21 cellular contexts compared by ENCODE assay signal in the genomic region with DNA sequence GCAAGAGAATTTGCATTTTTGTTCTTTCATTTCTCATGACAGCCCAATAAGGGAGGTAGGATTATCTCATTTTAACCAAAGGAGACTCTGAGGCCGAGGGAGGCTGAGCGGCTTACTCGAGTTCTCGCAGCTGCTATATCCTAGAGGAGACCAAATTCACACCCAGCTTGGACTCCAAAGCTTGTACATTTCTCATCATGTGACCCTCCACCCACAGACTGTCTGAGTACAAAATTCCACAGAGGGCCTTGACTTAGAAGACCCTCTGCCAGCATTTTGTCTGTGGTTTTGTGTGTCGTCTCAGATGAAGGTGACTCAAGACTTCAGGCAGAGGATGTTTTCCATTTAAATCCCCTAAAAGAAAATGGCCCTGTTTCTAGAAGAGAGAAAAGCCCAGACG.
"Had no signal": no experiment of that assay in that cellular context is flagged by ENCODE, and none has a peak within 500 bp of the region (broad histone marks: within the 10 kb centered on the region; RNA-seq: fewer than 3 reads in every experiment).

No MANE protein-coding gene starts in this region.

- H3K9me3 ChIP-seq: adrenal gland, suprapubic skin, transverse colon, uterus had no signal

- H3K4me3 ChIP-seq: adrenal gland, hepatocyte, suprapubic skin, transverse colon, uterus had no signal

- H2AFZ ChIP-seq: hepatocyte had no signal

- H3K36me3 ChIP-seq: adrenal gland, suprapubic skin, transverse colon, uterus had no signal

- H3K27ac ChIP-seq: adrenal gland, hepatocyte, suprapubic skin, transverse colon, uterus, VCaP had no signal

- H3K4me1 ChIP-seq: adrenal gland, uterus had no signal

- H3K27me3 ChIP-seq: adrenal gland, suprapubic skin, transverse colon, uterus had no signal

- H3K79me2 ChIP-seq: hepatocyte had no signal

- DNase-seq: activated CD4-positive, CD25-positive, alpha-beta regulatory T cell treated with anti-CD3 and anti-CD28 coated beads, Interleukin-2, amount 50 U/mL, for 72 hours; activated CD8-positive, alpha-beta memory T cell treated with anti-CD3 and anti-CD28 coated beads for 24 hours; activated CD8-positive, alpha-beta memory T cell treated with anti-CD3 and anti-CD28 coated beads, Interleukin-2, amount 50 U/mL, for 48 hours; activated gamma-delta T cell; activated T-cell treated with anti-CD3 and anti-CD28 coated beads, Interleukin-2, amount 50 U/mL, for 72 hours; adrenal gland; cerebellar nuclear complex; effector CD8-positive, alpha-beta T cell; left colon; midbrain; occipital lobe; small intestine; stimulated activated CD4-positive, alpha-beta T cell treated with anti-CD3 and anti-CD28 coated beads, Interleukin-4, amount 100 ng/mL, for 1 hour; stimulated activated naive CD8-positive, alpha-beta T cell treated with anti-CD3 and anti-CD28 coated beads, Interleukin-15, amount 100 ng/mL, for 72 hours; transverse colon; uterus had no signal

- H3K4me2 ChIP-seq: hepatocyte had no signal

- ATAC-seq: activated naive CD4-positive, alpha-beta T cell treated with anti-CD3 and anti-CD28 coated beads, Interleukin-2, amount 50 U/mL, for 72 hours; activated T-cell treated with anti-CD3 and anti-CD28 coated beads, Interleukin-2, amount 50 U/mL, for 72 hours; esophagus mucosa; left colon; stimulated activated naive CD8-positive, alpha-beta T cell treated with anti-CD3 and anti-CD28 coated beads, Interleukin-15, amount 100 ng/mL, for 72 hours had no signal
